In the genomic region with DNA sequence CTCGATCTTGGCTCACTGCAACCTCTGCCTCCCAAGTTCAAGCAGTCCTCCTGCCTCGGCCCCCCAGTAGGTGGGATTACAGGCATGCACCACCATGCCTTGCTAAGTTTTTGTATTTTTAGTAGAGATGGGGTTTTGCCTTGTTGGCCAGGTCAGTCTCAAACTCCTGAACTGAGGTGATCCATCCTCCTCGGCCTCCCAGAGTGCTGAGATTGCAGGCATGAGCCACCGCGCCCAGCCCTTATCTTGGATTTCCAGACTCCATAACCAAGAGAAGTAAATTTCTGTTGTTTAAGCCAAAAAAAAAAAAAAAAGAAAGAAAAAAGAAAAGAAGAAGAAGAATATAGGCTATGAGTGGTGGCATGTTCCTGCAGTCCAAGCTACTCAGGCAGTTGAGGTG, we compare ENCODE assay signal across 1 cellular context.
A peak's percentile ranks its signal among the peaks of the same experiment; 100 is the strongest.
TF ChIP-seq lines count a peak whose summit lies in the region.

No MANE protein-coding gene starts in this region.

TF ChIP-seq in K562, 482 proteins besides CTCF, POLR2A, EP300 and RAD21 (continued from another document):
- TF ChIP-seq TAL1 (IDR thresholded peaks at IDR 0.05) (peak; percentile 69), MAFG (tag; conservative IDR thresholded peaks at IDR 0.05) (0 out of 2 replicates have a peak, but pooled peaks have one; percentile 12), ZBTB17 (CRISPR knock-in tag; IDR thresholded peaks at IDR 0.05) (no peak), ZNF668 (CRISPR knock-in tag; IDR thresholded peaks at IDR 0.05) (no peak), NCOR1 (IDR thresholded peaks at IDR 0.05) (peak; percentile 29; the same call in 1 of the 2 replicates), ZEB2 (IDR thresholded peaks at IDR 0.05) (0 out of 2 replicates have a peak, but pooled peaks have one; percentile 23), POLR3A (IDR thresholded peaks at IDR 0.05; ENCODE audit: borderline replicate concordance, extremely low read depth, insufficient read depth, insufficient read length) (no peak), LCOR (CRISPR knock-in tag; IDR thresholded peaks at IDR 0.05) (0 out of 2 replicates have a peak, but pooled peaks have one; percentile 28), NFYB (IDR thresholded peaks at IDR 0.05; ENCODE audit: extremely low read depth, insufficient read length) (no peak), HIVEP1 (CRISPR knock-in tag; IDR thresholded peaks at IDR 0.05) (no peak), SMARCE1 (IDR thresholded peaks at IDR 0.05) (0 out of 2 replicates have a peak, but pooled peaks have one; percentile 44), SMARCA4 (IDR thresholded peaks at IDR 0.05) (peak; percentile 75), HDAC1 (IDR thresholded peaks at IDR 0.05) (peak in 1 of 2 experiments; percentile 79; a peak in 2 of 4 replicates), ZNF3 (CRISPR knock-in tag; IDR thresholded peaks at IDR 0.05) (no peak), TCF3 (CRISPR knock-in tag; IDR thresholded peaks at IDR 0.05) (peak; percentile 69), ZNF384 (IDR thresholded peaks at IDR 0.05; ENCODE audit: low read depth, low read length) (peak; percentile 63; the same call in 1 of the 2 replicates), TEAD4 (IDR thresholded peaks at IDR 0.05; ENCODE audit: low read length) (peak; percentile 54; the same call in 1 of the 2 replicates), TEAD4 (CRISPR knock-in tag; IDR thresholded peaks at IDR 0.05; ENCODE audit: borderline replicate concordance) (no peak), CTBP1 (IDR thresholded peaks at IDR 0.05; ENCODE audit: borderline replicate concordance) (peak; percentile 56; the same call in 1 of the 2 replicates), HDAC2 (IDR thresholded peaks at IDR 0.05) (0 out of 2 replicates have a peak, but pooled peaks have one; percentile 43), POLR2AphosphoS5 (IDR thresholded peaks at IDR 0.05; ENCODE audit: control insufficient read depth, insufficient read depth, low read depth, low read length) (peak; percentile 45; the same call in 1 of the 2 replicates), DPF2 (IDR thresholded peaks at IDR 0.05) (peak; percentile 81), MTA2 (IDR thresholded peaks at IDR 0.05; ENCODE audit: low read depth) (peak; percentile 67)
- TF ChIP-seq, protein P1, sequence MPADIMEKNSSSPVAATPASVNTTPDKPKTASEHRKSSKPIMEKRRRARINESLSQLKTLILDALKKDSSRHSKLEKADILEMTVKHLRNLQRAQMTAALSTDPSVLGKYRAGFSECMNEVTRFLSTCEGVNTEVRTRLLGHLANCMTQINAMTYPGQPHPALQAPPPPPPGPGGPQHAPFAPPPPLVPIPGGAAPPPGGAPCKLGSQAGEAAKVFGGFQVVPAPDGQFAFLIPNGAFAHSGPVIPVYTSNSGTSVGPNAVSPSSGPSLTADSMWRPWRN (IDR thresholded peaks at IDR 0.05; ENCODE audit: low read depth), result no peak
- TF ChIP-seq, protein P2, sequence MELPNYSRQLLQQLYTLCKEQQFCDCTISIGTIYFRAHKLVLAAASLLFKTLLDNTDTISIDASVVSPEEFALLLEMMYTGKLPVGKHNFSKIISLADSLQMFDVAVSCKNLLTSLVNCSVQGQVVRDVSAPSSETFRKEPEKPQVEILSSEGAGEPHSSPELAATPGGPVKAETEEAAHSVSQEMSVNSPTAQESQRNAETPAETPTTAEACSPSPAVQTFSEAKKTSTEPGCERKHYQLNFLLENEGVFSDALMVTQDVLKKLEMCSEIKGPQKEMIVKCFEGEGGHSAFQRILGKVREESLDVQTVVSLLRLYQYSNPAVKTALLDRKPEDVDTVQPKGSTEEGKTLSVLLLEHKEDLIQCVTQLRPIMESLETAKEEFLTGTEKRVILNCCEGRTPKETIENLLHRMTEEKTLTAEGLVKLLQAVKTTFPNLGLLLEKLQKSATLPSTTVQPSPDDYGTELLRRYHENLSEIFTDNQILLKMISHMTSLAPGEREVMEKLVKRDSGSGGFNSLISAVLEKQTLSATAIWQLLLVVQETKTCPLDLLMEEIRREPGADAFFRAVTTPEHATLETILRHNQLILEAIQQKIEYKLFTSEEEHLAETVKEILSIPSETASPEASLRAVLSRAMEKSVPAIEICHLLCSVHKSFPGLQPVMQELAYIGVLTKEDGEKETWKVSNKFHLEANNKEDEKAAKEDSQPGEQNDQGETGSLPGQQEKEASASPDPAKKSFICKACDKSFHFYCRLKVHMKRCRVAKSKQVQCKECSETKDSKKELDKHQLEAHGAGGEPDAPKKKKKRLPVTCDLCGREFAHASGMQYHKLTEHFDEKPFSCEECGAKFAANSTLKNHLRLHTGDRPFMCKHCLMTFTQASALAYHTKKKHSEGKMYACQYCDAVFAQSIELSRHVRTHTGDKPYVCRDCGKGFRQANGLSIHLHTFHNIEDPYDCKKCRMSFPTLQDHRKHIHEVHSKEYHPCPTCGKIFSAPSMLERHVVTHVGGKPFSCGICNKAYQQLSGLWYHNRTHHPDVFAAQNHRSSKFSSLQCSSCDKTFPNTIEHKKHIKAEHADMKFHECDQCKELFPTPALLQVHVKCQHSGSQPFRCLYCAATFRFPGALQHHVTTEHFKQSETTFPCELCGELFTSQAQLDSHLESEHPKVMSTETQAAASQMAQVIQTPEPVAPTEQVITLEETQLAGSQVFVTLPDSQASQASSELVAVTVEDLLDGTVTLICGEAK (IDR thresholded peaks at IDR 0.05), result 0 out of 2 replicates have a peak, but pooled peaks have one; percentile 15
- TF ChIP-seq, protein P2 (CRISPR knock-in tag; IDR thresholded peaks at IDR 0.05), result no peak
- TF ChIP-seq, protein P3, sequence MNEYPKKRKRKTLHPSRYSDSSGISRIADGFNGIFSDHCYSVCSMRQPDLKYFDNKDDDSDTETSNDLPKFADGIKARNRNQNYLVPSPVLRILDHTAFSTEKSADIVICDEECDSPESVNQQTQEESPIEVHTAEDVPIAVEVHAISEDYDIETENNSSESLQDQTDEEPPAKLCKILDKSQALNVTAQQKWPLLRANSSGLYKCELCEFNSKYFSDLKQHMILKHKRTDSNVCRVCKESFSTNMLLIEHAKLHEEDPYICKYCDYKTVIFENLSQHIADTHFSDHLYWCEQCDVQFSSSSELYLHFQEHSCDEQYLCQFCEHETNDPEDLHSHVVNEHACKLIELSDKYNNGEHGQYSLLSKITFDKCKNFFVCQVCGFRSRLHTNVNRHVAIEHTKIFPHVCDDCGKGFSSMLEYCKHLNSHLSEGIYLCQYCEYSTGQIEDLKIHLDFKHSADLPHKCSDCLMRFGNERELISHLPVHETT (CRISPR knock-in tag; conservative IDR thresholded peaks at IDR 0.05 in 1 of 2, IDR thresholded peaks at IDR 0.05 in 1 of 2), result 0 out of 4 replicates have a peak, but pooled peaks of 1 of the 2 experiments have one; percentile 25
- TF ChIP-seq, protein P4, sequence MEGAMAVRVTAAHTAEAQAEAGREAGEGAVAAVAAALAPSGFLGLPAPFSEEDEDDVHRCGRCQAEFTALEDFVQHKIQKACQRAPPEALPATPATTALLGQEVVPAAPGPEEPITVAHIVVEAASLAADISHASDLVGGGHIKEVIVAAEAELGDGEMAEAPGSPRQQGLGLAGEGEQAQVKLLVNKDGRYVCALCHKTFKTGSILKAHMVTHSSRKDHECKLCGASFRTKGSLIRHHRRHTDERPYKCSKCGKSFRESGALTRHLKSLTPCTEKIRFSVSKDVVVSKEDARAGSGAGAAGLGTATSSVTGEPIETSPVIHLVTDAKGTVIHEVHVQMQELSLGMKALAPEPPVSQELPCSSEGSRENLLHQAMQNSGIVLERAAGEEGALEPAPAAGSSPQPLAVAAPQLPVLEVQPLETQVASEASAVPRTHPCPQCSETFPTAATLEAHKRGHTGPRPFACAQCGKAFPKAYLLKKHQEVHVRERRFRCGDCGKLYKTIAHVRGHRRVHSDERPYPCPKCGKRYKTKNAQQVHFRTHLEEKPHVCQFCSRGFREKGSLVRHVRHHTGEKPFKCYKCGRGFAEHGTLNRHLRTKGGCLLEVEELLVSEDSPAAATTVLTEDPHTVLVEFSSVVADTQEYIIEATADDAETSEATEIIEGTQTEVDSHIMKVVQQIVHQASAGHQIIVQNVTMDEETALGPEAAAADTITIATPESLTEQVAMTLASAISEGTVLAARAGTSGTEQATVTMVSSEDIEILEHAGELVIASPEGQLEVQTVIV (CRISPR knock-in tag; IDR thresholded peaks at IDR 0.05; ENCODE audit: borderline replicate concordance), result no peak
